Comparison of ENCODE assay signal across 9 cellular contexts in genomic region chr2:54569745-54570296, GRCh38.
A peak's percentile ranks its signal among the peaks of the same experiment; 100 is the strongest.
DNase-seq lines count a peak whose midpoint lies in the region; ATAC-seq, FAIRE-seq and TF ChIP-seq lines count a peak whose summit lies in the region.
"Had no signal": no experiment of that assay in that cellular context is flagged by ENCODE, and none has a peak within 500 bp of the region (broad histone marks: within the 10 kb centered on the region; RNA-seq: fewer than 3 reads in every experiment).

No MANE protein-coding gene starts in this region.

- BruUV-seq in K562 (replicated peaks; lab: Mats Ljungman, UMichigan) = no TSS peak

- ATAC-seq in HG03280 (IDR thresholded peaks at IDR 0.05; ENCODE audit: unreplicated experiment) (peak; percentile 16), K562 (peak; percentile 18; the same call in 2 of the 3 replicates)
- no peak for ATAC-seq in natural killer cell treated with Interleukin-12 subunit alpha and Interleukin-12 subunit beta and Interleukin-15 and Interleukin-18, amount 100 ng/mL, for 72 hours
- ATAC-seq in activated CD4-positive, CD25-positive, alpha-beta regulatory T cell treated with anti-CD3 and anti-CD28 coated beads, Interleukin-2, amount 50 U/mL, for 24 hours = no peak

- CTCF ChIA-PET in K562 (lab: Yijun Ruan, JAX; ENCODE audit: low intra/inter-chr PET ratio) = no interaction called here

- TF ChIP-seq POLR2A in K562 (conservative IDR thresholded peaks at IDR 0.05) = no peak

- H3K27ac ChIP-seq in K562 (ENCODE audit: extremely low read depth, low read depth, low read length) = peak overlapping the region; percentile 51; the same call in 2 of the 3 replicates

- H3K27me3 Mint-ChIP-seq in natural killer cell treated with Interleukin-12 subunit alpha and Interleukin-12 subunit beta and Interleukin-15 and Interleukin-18, amount 100 ng/mL, for 72 hours = no peaks in the 10 kb centered on the region

- no peaks in the 10 kb centered on the region for H3K36me3 ChIP-seq in K562 (ENCODE audit: control insufficient read depth, insufficient read depth, low read length)

- DNase-seq in GM12864 (ENCODE audit: low read depth) = peak; percentile 87
- DNase-seq in K562 (ENCODE audit: extremely low read depth in 1 of 4, low spot score in 3 of 4) = peak in 2 of 4 experiments; percentile 49 to 66
- no peak for DNase-seq in natural killer cell treated with Interleukin-12 subunit alpha and Interleukin-12 subunit beta and Interleukin-15 and Interleukin-18, amount 100 ng/mL, for 72 hours (ENCODE audit: low spot score)
- DNase-seq in NCI-H2029 (lab: John Stamatoyannopoulos, UW) = no peak
- DNase-seq in DMS114 treated with DMSO at 0.1 percent for 48 hours (lab: John Stamatoyannopoulos, UW; ENCODE audit: unreplicated experiment) = no peak
- no peak for DNase-seq in NOMO-1 treated with dmso at 0.1 percent for 144 hours (lab: John Stamatoyannopoulos, UW; ENCODE audit: unreplicated experiment)
- DNase-seq: activated effector memory CD4-positive, alpha-beta T cell treated with Interleukin-2 at 50 U/mL for 16 hours had no signal

- H3K9me3 Mint-ChIP-seq in natural killer cell treated with Interleukin-12 subunit alpha and Interleukin-12 subunit beta and Interleukin-15 and Interleukin-18, amount 100 ng/mL, for 72 hours = no peaks in the 10 kb centered on the region

- POLR2A ChIA-PET in K562 (lab: Yijun Ruan, JAX) = interaction anchor here (0.7 to 1.2 kb wide), 4 partner anchors 10 to 33 kb away, joined by 3 to 5 read pairs (median 3); no protein-coding TSS in a partner anchor

- H3K27me3 ChIP-seq in K562 (ENCODE audit: control insufficient read depth in 2 of 2, insufficient read depth in 2 of 2, low read length in 2 of 2) = no peaks in the 10 kb centered on the region

- H2AFZ ChIP-seq in K562 (ENCODE audit: low read depth, low read length) = no peak overlapping the region

- no peak for FAIRE-seq in K562 (lab: Jason Lieb, UNC)

- peaks cover 23 to 70% of the 10 kb centered on the region in 2 experiments for H3K4me1 ChIP-seq in K562 (replicated peaks in 1 of 2; ENCODE audit: control insufficient read depth in 2 of 2, insufficient read depth in 2 of 2, low read length in 2 of 2)

- peaks cover 8% of the 10 kb centered on the region for H3K9me1 ChIP-seq in K562 (ENCODE audit: control insufficient read depth, insufficient read depth, low read length)

- in situ Hi-C loops in K562 (cut with MboI) = no loop called here

- intact Hi-C loops in K562 (cut with micrococcal nuclease) = loop anchor here (5.0 kb wide), 1 partner anchor 87 kb away; no protein-coding TSS in a partner anchor

- H3K9ac ChIP-seq in K562 (ENCODE audit: insufficient read depth in 1 of 2, low read depth in 2 of 2, low read length in 2 of 2) = peak overlapping the region in 1 of 2 experiments; percentile 53; a peak in 3 of 4 replicates

- no peaks in the 10 kb centered on the region for H3K36me3 Mint-ChIP-seq in natural killer cell treated with Interleukin-12 subunit alpha and Interleukin-12 subunit beta and Interleukin-15 and Interleukin-18, amount 100 ng/mL, for 72 hours

- H3K4me1 Mint-ChIP-seq in natural killer cell treated with Interleukin-12 subunit alpha and Interleukin-12 subunit beta and Interleukin-15 and Interleukin-18, amount 100 ng/mL, for 72 hours (ENCODE audit: low read depth in 2 of 2) = peaks cover 62 to 63% of the 10 kb centered on the region in 2 donors

- H3K9me3 ChIP-seq in K562 (replicated peaks; ENCODE audit: control insufficient read depth, insufficient read depth, low read depth, low read length) = no peaks in the 10 kb centered on the region

- peak overlapping the region; percentile 94 to 100 for H3K27ac Mint-ChIP-seq in natural killer cell treated with Interleukin-12 subunit alpha and Interleukin-12 subunit beta and Interleukin-15 and Interleukin-18, amount 100 ng/mL, for 72 hours

- TF ChIP-seq CTCF in GM12864 (IDR thresholded peaks at IDR 0.05; ENCODE audit: low read depth, low read length, missing control alignments) = no peak
- TF ChIP-seq CTCF in K562 (IDR thresholded peaks at IDR 0.05 in 2 of 3, conservative IDR thresholded peaks at IDR 0.05 in 1 of 3; ENCODE audit: insufficient read depth in 2 of 3, low read depth in 1 of 3, low read length in 3 of 3) = no peak

- H3K4me2 ChIP-seq in K562 (ENCODE audit: insufficient read depth, low read length) = 0 out of 2 replicates have a peak overlapping the region, but pooled peaks have one; percentile 6

- no peak for TF ChIP-seq RAD21 in K562 (CRISPR knock-in tag; conservative IDR thresholded peaks at IDR 0.05 in 1 of 2, IDR thresholded peaks at IDR 0.05 in 1 of 2)

- H3K4me3 ChIP-seq in GM12864 (ENCODE audit: low read depth, low read length) (peak overlapping the region; percentile 12), K562 (no peak overlapping the region)

- peaks cover 81% of the 10 kb centered on the region for H3K79me2 ChIP-seq in K562 (ENCODE audit: control insufficient read depth, insufficient read depth, low read length)

- TF ChIP-seq EP300 in K562 (IDR thresholded peaks at IDR 0.05; ENCODE audit: low read length) = 0 out of 2 replicates have a peak, but pooled peaks have one; percentile 9

- H3K4me3 Mint-ChIP-seq in natural killer cell treated with Interleukin-12 subunit alpha and Interleukin-12 subunit beta and Interleukin-15 and Interleukin-18, amount 100 ng/mL, for 72 hours = peak overlapping the region; percentile 90

- 50% methylated on average over 3 of the region's 3 CpGs for WGBS in K562 (ENCODE audit: insufficient coverage, low coverage, missing lambda C conversion rate)

- H4K20me1 ChIP-seq in K562 (replicated peaks; ENCODE audit: control insufficient read depth, insufficient read depth, low read length) = peaks cover 37% of the 10 kb centered on the region

TF ChIP-seq in K562, 482 proteins besides CTCF, POLR2A, EP300 and RAD21 (continues in another document):
- peak; percentile 28; the same call in 1 of the 2 replicates for TF ChIP-seq HMBOX1 (IDR thresholded peaks at IDR 0.05)
- no peak for TF ChIP-seq ZBTB43 (CRISPR knock-in tag; IDR thresholded peaks at IDR 0.05)
- TF ChIP-seq ZNF766 (CRISPR knock-in tag; conservative IDR thresholded peaks at IDR 0.05) = peak; percentile 58; the same call in 1 of the 2 replicates
- no peak for TF ChIP-seq ZNF224 (CRISPR knock-in tag; IDR thresholded peaks at IDR 0.05)
- no peak for TF ChIP-seq XRCC5 (IDR thresholded peaks at IDR 0.05; ENCODE audit: low read depth, low read length)
- TF ChIP-seq MXI1 (IDR thresholded peaks at IDR 0.05; ENCODE audit: low read depth, low read length) = no peak
- TF ChIP-seq RBM39 (optimal IDR thresholded peaks at IDR 0.05; ENCODE audit: low read depth, low read length) = no peak
- no peak for TF ChIP-seq ZNF239 (CRISPR knock-in tag; IDR thresholded peaks at IDR 0.05)
- no peak for TF ChIP-seq SIX5 (IDR thresholded peaks at IDR 0.05; ENCODE audit: borderline replicate concordance in 1 of 2, insufficient read depth in 1 of 2, low read depth in 1 of 2, low read length in 2 of 2)
- no peak for TF ChIP-seq ZNF740 (CRISPR knock-in tag; IDR thresholded peaks at IDR 0.05)
- peak in 1 of 2 experiments; percentile 44; a peak in 1 of 4 replicates for TF ChIP-seq ZNF740 (tag; IDR thresholded peaks at IDR 0.05)
- TF ChIP-seq ESRRA (IDR thresholded peaks at IDR 0.05; ENCODE audit: borderline replicate concordance, low read depth) = peak; percentile 89
- TF ChIP-seq CGGBP1 (CRISPR knock-in tag; IDR thresholded peaks at IDR 0.05) = no peak
- TF ChIP-seq SREBF2 (CRISPR knock-in tag; IDR thresholded peaks at IDR 0.05) = no peak
- TF ChIP-seq NELFE (IDR thresholded peaks at IDR 0.05; ENCODE audit: insufficient read depth, insufficient read length) = no peak

Comparison
In these comparisons a context has a peak if more than half of its experiments do, and no peak if none do; other contexts are left out.
1. ATAC-seq: peak in HG03280 (single experiment) and K562 (single experiment); none in natural killer cell treated with Interleukin-12 subunit alpha and Interleukin-12 subunit beta and Interleukin-15 and Interleukin-18, amount 100 ng/mL, for 72 hours (0 of 2) and activated CD4-positive, CD25-positive, alpha-beta regulatory T cell treated with anti-CD3 and anti-CD28 coated beads, Interleukin-2, amount 50 U/mL, for 24 hours (0 of 2).